ENCODE assay signal across 1 cellular context in genomic region chr2:110149330-110150220, GRCh38.
TF ChIP-seq lines count a peak whose summit lies in the region.

No MANE protein-coding gene starts in this region.

TF ChIP-seq in HCT116, 20 proteins besides CTCF, POLR2A, EP300 and RAD21 (continued from another document):
- no peak for TF ChIP-seq REST (IDR thresholded peaks at IDR 0.05; ENCODE audit: low read depth)
- no peak for TF ChIP-seq YY1 (IDR thresholded peaks at IDR 0.05; ENCODE audit: extremely low read depth, insufficient replicate concordance, low read depth, low read length)
- TF ChIP-seq CBX3 (IDR thresholded peaks at IDR 0.05; ENCODE audit: low read depth), result peak; percentile 58
- no peak for TF ChIP-seq ELF1 (IDR thresholded peaks at IDR 0.05; ENCODE audit: borderline replicate concordance, low read depth)
- TF ChIP-seq EZH2phosphoT487 (IDR thresholded peaks at IDR 0.05; ENCODE audit: borderline replicate concordance), result no peak
- peak; percentile 39; the same call in 1 of the 2 replicates for TF ChIP-seq POLR2AphosphoS5 (IDR thresholded peaks at IDR 0.05; ENCODE audit: low read depth, low read length)
- TF ChIP-seq EZH2 (IDR thresholded peaks at IDR 0.05), result no peak
- TF ChIP-seq SP1 (IDR thresholded peaks at IDR 0.05; ENCODE audit: low read depth), result peak; percentile 96
- peak; percentile 99 for TF ChIP-seq FOSL1 (IDR thresholded peaks at IDR 0.05; ENCODE audit: low read depth)
- TF ChIP-seq SIN3A (IDR thresholded peaks at IDR 0.05; ENCODE audit: low read depth), result peak; percentile 83
- TF ChIP-seq MAX (IDR thresholded peaks at IDR 0.05), result peak; percentile 54; the same call in 1 of the 2 replicates
- peak; percentile 98 for TF ChIP-seq JUND (IDR thresholded peaks at IDR 0.05)
- TF ChIP-seq ATF3 (IDR thresholded peaks at IDR 0.05), result peak; percentile 79; the same call in 1 of the 2 replicates
- no peak for TF ChIP-seq ZFX (IDR thresholded peaks at IDR 0.05)
- peak; percentile 57 for TF ChIP-seq TCF7L2 (IDR thresholded peaks at IDR 0.05; ENCODE audit: borderline replicate concordance, extremely low read depth, insufficient read depth, insufficient read length)
- TF ChIP-seq ZNF274 (IDR thresholded peaks at IDR 0.05; ENCODE audit: low read depth, low read length), result no peak
- peak; percentile 88 for TF ChIP-seq SRF (IDR thresholded peaks at IDR 0.05; ENCODE audit: low read depth)
- TF ChIP-seq ZBTB33 (IDR thresholded peaks at IDR 0.05; ENCODE audit: extremely low read depth, insufficient replicate concordance, low read length), result no peak
- TF ChIP-seq EGR1 (IDR thresholded peaks at IDR 0.05; ENCODE audit: low read depth), result peak; percentile 95
